Comparison of ENCODE assay signal across 1 cellular context in the genomic region with DNA sequence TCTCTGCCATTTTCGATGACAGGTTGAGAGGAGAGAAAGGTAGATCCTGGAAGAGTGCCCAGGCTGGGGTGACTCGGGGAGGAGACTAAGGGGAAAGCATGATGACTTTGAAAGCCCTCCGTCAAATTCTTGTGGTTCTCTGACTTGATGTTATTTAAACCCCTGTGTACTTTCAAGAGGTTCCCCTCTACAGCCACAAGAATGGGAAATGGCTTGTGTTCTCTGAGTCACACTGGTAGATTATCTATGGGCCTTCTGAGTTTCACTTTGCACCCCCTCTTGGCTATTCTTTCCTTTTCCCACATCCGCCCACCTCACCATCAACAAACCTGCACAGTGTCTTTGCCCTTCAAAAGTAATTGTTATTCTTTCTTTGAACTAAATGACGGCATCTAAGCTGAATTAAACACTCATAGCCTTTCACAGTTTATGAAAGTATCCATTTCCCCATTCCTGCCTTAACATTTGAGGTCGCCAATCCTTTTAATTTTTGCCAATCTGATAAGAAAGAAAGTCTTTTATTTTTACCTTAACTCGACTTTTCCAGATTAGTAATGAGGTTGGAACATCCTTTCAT.
TF ChIP-seq lines count a peak whose summit lies in the region.

No MANE protein-coding gene starts in this region.

TF ChIP-seq in GM12878, 131 proteins besides CTCF, POLR2A, EP300 and RAD21 (continued from another document and continues in another):
- TF ChIP-seq, protein P1, sequence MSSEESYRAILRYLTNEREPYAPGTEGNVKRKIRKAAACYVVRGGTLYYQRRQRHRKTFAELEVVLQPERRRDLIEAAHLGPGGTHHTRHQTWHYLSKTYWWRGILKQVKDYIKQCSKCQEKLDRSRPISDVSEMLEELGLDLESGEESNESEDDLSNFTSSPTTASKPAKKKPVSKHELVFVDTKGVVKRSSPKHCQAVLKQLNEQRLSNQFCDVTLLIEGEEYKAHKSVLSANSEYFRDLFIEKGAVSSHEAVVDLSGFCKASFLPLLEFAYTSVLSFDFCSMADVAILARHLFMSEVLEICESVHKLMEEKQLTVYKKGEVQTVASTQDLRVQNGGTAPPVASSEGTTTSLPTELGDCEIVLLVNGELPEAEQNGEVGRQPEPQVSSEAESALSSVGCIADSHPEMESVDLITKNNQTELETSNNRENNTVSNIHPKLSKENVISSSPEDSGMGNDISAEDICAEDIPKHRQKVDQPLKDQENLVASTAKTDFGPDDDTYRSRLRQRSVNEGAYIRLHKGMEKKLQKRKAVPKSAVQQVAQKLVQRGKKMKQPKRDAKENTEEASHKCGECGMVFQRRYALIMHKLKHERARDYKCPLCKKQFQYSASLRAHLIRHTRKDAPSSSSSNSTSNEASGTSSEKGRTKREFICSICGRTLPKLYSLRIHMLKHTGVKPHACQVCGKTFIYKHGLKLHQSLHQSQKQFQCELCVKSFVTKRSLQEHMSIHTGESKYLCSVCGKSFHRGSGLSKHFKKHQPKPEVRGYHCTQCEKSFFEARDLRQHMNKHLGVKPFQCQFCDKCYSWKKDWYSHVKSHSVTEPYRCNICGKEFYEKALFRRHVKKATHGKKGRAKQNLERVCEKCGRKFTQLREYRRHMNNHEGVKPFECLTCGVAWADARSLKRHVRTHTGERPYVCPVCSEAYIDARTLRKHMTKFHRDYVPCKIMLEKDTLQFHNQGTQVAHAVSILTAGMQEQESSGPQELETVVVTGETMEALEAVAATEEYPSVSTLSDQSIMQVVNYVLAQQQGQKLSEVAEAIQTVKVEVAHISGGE (CRISPR knock-in tag; IDR thresholded peaks at IDR 0.05), result no peak
- TF ChIP-seq NFIC (IDR thresholded peaks at IDR 0.05; ENCODE audit: low read depth, low read length) (peak; percentile 98), SUZ12 (IDR thresholded peaks at IDR 0.05; ENCODE audit: unreplicated experiment) (no peak), IKZF1 (conservative IDR thresholded peaks at IDR 0.05) (peak; percentile 99), IKZF2 (IDR thresholded peaks at IDR 0.05) (peak; percentile 100), ZNF207 (IDR thresholded peaks at IDR 0.05; ENCODE audit: borderline replicate concordance) (no peak), SP1 (IDR thresholded peaks at IDR 0.05; ENCODE audit: low read depth, low read length) (peak; percentile 83), RCOR1 (conservative IDR thresholded peaks at IDR 0.05; ENCODE audit: low read depth, low read length) (peak; percentile 92), EED (IDR thresholded peaks at IDR 0.05; ENCODE audit: low read depth) (peak; percentile 99), RELA (IDR thresholded peaks at IDR 0.05; ENCODE audit: borderline replicate concordance, partially characterized antibody) (peak; percentile 19), TBL1XR1 (IDR thresholded peaks at IDR 0.05; ENCODE audit: low read depth, low read length) (peak; percentile 95), ZNF274 (IDR thresholded peaks at IDR 0.05; ENCODE audit: insufficient read depth, insufficient read length) (no peak), POLR2AphosphoS5 (IDR thresholded peaks at IDR 0.05; ENCODE audit: low read length) (no peak), CHD4 (IDR thresholded peaks at IDR 0.05) (no peak), SREBF2 (IDR thresholded peaks at IDR 0.05; ENCODE audit: low read length) (no peak), SUPT20H (IDR thresholded peaks at IDR 0.05; ENCODE audit: borderline replicate concordance, control insufficient read depth, low read depth, low read length) (no peak), GATAD2B (conservative IDR thresholded peaks at IDR 0.05; ENCODE audit: low read depth) (peak; percentile 73; the same call in 1 of the 2 replicates), TCF7 (IDR thresholded peaks at IDR 0.05; ENCODE audit: borderline replicate concordance) (0 out of 2 replicates have a peak, but pooled peaks have one; percentile 22), ZNF622 (IDR thresholded peaks at IDR 0.05) (no peak), NR2C1 (IDR thresholded peaks at IDR 0.05) (no peak), NFYA (IDR thresholded peaks at IDR 0.05; ENCODE audit: borderline replicate concordance, low read depth, low read length) (no peak), FOXK2 (IDR thresholded peaks at IDR 0.05) (no peak), POLR2AphosphoS2 (IDR thresholded peaks at IDR 0.05; ENCODE audit: low read depth, low read length) (no peak), FOS (IDR thresholded peaks at IDR 0.05; ENCODE audit: borderline replicate concordance, extremely low read depth, insufficient read length) (no peak), RB1 (IDR thresholded peaks at IDR 0.05; ENCODE audit: borderline replicate concordance) (no peak), BHLHE40 (IDR thresholded peaks at IDR 0.05; ENCODE audit: borderline replicate concordance in 1 of 2, low read depth in 2 of 2, low read length in 1 of 2) (peak; percentile 78 to 82), CEBPB (IDR thresholded peaks at IDR 0.05; ENCODE audit: borderline replicate concordance in 1 of 2, low read depth in 2 of 2, low read length in 2 of 2) (peak in 1 of 2 experiments; percentile 96; a peak in 2 of 4 replicates), KLF5 (IDR thresholded peaks at IDR 0.05; ENCODE audit: partially characterized antibody) (peak; percentile 44), NRF1 (conservative IDR thresholded peaks at IDR 0.05; ENCODE audit: low read depth, low read length) (no peak)
- TF ChIP-seq, protein P2, sequence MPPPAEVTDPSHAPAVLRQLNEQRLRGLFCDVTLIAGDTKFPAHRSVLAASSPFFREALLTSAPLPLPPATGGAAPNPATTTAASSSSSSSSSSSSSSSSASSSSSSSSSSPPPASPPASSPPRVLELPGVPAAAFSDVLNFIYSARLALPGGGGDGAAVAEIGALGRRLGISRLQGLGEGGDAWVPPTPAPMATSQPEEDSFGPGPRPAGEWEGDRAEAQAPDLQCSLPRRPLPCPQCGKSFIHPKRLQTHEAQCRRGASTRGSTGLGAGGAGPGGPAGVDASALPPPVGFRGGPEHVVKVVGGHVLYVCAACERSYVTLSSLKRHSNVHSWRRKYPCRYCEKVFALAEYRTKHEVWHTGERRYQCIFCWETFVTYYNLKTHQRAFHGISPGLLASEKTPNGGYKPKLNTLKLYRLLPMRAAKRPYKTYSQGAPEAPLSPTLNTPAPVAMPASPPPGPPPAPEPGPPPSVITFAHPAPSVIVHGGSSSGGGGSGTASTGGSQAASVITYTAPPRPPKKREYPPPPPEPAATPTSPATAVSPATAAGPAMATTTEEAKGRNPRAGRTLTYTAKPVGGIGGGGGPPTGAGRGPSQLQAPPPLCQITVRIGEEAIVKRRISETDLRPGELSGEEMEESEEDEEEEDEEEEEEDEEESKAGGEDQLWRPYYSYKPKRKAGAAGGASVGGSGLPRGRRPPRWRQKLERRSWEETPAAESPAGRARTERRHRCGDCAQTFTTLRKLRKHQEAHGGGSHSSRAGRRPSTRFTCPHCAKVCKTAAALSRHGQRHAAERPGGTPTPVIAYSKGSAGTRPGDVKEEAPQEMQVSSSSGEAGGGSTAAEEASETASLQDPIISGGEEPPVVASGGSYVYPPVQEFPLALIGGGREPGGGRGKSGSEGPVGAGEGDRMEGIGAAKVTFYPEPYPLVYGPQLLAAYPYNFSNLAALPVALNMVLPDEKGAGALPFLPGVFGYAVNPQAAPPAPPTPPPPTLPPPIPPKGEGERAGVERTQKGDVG (CRISPR knock-in tag; IDR thresholded peaks at IDR 0.05), result no peak
- TF ChIP-seq, protein P3, sequence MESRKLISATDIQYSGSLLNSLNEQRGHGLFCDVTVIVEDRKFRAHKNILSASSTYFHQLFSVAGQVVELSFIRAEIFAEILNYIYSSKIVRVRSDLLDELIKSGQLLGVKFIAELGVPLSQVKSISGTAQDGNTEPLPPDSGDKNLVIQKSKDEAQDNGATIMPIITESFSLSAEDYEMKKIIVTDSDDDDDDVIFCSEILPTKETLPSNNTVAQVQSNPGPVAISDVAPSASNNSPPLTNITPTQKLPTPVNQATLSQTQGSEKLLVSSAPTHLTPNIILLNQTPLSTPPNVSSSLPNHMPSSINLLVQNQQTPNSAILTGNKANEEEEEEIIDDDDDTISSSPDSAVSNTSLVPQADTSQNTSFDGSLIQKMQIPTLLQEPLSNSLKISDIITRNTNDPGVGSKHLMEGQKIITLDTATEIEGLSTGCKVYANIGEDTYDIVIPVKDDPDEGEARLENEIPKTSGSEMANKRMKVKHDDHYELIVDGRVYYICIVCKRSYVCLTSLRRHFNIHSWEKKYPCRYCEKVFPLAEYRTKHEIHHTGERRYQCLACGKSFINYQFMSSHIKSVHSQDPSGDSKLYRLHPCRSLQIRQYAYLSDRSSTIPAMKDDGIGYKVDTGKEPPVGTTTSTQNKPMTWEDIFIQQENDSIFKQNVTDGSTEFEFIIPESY (IDR thresholded peaks at IDR 0.05), result no peak
- TF ChIP-seq, protein P4, sequence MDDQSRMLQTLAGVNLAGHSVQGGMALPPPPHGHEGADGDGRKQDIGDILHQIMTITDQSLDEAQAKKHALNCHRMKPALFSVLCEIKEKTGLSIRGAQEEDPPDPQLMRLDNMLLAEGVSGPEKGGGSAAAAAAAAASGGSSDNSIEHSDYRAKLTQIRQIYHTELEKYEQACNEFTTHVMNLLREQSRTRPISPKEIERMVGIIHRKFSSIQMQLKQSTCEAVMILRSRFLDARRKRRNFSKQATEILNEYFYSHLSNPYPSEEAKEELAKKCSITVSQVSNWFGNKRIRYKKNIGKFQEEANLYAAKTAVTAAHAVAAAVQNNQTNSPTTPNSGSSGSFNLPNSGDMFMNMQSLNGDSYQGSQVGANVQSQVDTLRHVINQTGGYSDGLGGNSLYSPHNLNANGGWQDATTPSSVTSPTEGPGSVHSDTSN (IDR thresholded peaks at IDR 0.05; ENCODE audit: insufficient replicate concordance, low read depth, low read length), result no peak
- TF ChIP-seq, protein P5, sequence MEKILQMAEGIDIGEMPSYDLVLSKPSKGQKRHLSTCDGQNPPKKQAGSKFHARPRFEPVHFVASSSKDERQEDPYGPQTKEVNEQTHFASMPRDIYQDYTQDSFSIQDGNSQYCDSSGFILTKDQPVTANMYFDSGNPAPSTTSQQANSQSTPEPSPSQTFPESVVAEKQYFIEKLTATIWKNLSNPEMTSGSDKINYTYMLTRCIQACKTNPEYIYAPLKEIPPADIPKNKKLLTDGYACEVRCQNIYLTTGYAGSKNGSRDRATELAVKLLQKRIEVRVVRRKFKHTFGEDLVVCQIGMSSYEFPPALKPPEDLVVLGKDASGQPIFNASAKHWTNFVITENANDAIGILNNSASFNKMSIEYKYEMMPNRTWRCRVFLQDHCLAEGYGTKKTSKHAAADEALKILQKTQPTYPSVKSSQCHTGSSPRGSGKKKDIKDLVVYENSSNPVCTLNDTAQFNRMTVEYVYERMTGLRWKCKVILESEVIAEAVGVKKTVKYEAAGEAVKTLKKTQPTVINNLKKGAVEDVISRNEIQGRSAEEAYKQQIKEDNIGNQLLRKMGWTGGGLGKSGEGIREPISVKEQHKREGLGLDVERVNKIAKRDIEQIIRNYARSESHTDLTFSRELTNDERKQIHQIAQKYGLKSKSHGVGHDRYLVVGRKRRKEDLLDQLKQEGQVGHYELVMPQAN (conservative IDR thresholded peaks at IDR 0.05), result no peak; the same call in 1 of the 2 replicates
- TF ChIP-seq, protein P6, sequence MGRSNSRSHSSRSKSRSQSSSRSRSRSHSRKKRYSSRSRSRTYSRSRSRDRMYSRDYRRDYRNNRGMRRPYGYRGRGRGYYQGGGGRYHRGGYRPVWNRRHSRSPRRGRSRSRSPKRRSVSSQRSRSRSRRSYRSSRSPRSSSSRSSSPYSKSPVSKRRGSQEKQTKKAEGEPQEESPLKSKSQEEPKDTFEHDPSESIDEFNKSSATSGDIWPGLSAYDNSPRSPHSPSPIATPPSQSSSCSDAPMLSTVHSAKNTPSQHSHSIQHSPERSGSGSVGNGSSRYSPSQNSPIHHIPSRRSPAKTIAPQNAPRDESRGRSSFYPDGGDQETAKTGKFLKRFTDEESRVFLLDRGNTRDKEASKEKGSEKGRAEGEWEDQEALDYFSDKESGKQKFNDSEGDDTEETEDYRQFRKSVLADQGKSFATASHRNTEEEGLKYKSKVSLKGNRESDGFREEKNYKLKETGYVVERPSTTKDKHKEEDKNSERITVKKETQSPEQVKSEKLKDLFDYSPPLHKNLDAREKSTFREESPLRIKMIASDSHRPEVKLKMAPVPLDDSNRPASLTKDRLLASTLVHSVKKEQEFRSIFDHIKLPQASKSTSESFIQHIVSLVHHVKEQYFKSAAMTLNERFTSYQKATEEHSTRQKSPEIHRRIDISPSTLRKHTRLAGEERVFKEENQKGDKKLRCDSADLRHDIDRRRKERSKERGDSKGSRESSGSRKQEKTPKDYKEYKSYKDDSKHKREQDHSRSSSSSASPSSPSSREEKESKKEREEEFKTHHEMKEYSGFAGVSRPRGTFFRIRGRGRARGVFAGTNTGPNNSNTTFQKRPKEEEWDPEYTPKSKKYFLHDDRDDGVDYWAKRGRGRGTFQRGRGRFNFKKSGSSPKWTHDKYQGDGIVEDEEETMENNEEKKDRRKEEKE (IDR thresholded peaks at IDR 0.05), result no peak
- TF ChIP-seq, protein P7, sequence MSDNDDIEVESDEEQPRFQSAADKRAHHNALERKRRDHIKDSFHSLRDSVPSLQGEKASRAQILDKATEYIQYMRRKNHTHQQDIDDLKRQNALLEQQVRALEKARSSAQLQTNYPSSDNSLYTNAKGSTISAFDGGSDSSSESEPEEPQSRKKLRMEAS (IDR thresholded peaks at IDR 0.05; ENCODE audit: low read depth, low read length), result no peak
- TF ChIP-seq, protein P8, sequence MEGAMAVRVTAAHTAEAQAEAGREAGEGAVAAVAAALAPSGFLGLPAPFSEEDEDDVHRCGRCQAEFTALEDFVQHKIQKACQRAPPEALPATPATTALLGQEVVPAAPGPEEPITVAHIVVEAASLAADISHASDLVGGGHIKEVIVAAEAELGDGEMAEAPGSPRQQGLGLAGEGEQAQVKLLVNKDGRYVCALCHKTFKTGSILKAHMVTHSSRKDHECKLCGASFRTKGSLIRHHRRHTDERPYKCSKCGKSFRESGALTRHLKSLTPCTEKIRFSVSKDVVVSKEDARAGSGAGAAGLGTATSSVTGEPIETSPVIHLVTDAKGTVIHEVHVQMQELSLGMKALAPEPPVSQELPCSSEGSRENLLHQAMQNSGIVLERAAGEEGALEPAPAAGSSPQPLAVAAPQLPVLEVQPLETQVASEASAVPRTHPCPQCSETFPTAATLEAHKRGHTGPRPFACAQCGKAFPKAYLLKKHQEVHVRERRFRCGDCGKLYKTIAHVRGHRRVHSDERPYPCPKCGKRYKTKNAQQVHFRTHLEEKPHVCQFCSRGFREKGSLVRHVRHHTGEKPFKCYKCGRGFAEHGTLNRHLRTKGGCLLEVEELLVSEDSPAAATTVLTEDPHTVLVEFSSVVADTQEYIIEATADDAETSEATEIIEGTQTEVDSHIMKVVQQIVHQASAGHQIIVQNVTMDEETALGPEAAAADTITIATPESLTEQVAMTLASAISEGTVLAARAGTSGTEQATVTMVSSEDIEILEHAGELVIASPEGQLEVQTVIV (IDR thresholded peaks at IDR 0.05; ENCODE audit: borderline replicate concordance, partially characterized antibody), result no peak
